In genomic region chr2:226793615-226794014, GRCh38 we compare ENCODE assay signal across 10 cellular contexts. TPM values are rescaled to one million over a fixed set of nuclear protein-coding genes. Genes with fewer than 3 reads are reported as not detected.
DNase-seq lines count a peak whose midpoint lies in the region; ATAC-seq and TF ChIP-seq lines count a peak whose summit lies in the region.
"Had no signal": no experiment of that assay in that cellular context is flagged by ENCODE, and none has a peak within 500 bp of the region (broad histone marks: within the 10 kb centered on the region; RNA-seq: fewer than 3 reads in every experiment).

No MANE protein-coding gene starts in this region.

- TF ChIP-seq CTCF in astrocyte of the spinal cord (IDR thresholded peaks at IDR 0.05; ENCODE audit: low read depth, low read length) = no peak
- TF ChIP-seq CTCF in left lung (IDR thresholded peaks at IDR 0.05) = no peak
- no peak for TF ChIP-seq CTCF in thyroid gland (IDR thresholded peaks at IDR 0.05)

- H3K4me2 ChIP-seq in Karpas-422 (ENCODE audit: low read depth, low read length, poor library complexity, severe bottlenecking) = peak overlapping the region; percentile 99

- no peaks in the 10 kb centered on the region for H3K9me3 ChIP-seq in Karpas-422 (ENCODE audit: low read length)
- no peaks in the 10 kb centered on the region for H3K9me3 ChIP-seq in left lung
- H3K9me3 ChIP-seq in thyroid gland = no peaks in the 10 kb centered on the region

- H3K4me1 ChIP-seq in Karpas-422 (ENCODE audit: low read length) (peaks cover 41% of the 10 kb centered on the region), left lung (peaks cover 13 to 42% of the 10 kb centered on the region in 2 donors), thyroid gland (peaks cover 30 to 33% of the 10 kb centered on the region in 2 donors)

- no peaks in the 10 kb centered on the region for H3K79me2 ChIP-seq in Karpas-422 (ENCODE audit: low read length)

- H3K27me3 ChIP-seq in Karpas-422 (ENCODE audit: low read length) (no peaks in the 10 kb centered on the region), left lung (peaks cover 0 to 22% of the 10 kb centered on the region in 2 donors), thyroid gland (no peaks in the 10 kb centered on the region)

- H3K9me2 ChIP-seq in Karpas-422 (replicated peaks; ENCODE audit: insufficient read depth, low read length) = no peaks in the 10 kb centered on the region

- no peak for DNase-seq in Karpas-422
- peak; percentile 35 for DNase-seq in astrocyte of the spinal cord (ENCODE audit: low read depth, low spot score)
- DNase-seq in left lung = no peak
- DNase-seq in thyroid gland = no peak
- no peak for DNase-seq in effector CD4-positive, alpha-beta T cell
- DNase-seq in GM19240 (ENCODE audit: insufficient read length, low spot score) = no peak
- DNase-seq: NCI-H1930; stimulated activated naive CD4-positive, alpha-beta T cell treated with Interleukin-2 at 50 U/mL for 16 hours; T-helper 17 cell had no signal

- no peak for ATAC-seq in left lung
- ATAC-seq in HG02938 (IDR thresholded peaks at IDR 0.05; ENCODE audit: unreplicated experiment) = no peak
- ATAC-seq: T-helper 17 cell had no signal

- H2AFZ ChIP-seq in Karpas-422 (ENCODE audit: low read length) = no peak overlapping the region

- in situ Hi-C loops in astrocyte of the spinal cord (cut with HindIII; ENCODE audit: low sequenced_read_pairs) = loop anchor here (25.0 kb wide), 1 partner anchor 1131 kb away; no protein-coding TSS in a partner anchor

- intact Hi-C loops in left lung (cut with DNase I) = loop anchor here in 1 of 2 donors (10.0 kb wide), 2 partner anchors 139 to 579 kb away; no protein-coding TSS in a partner anchor
- intact Hi-C loops in thyroid gland (cut with DNase I) = loop anchor here (10.0 kb wide), 1 partner anchor 149 kb away; no protein-coding TSS in a partner anchor

- no peaks in the 10 kb centered on the region for H3K36me3 ChIP-seq in Karpas-422 (ENCODE audit: insufficient read depth, low read length)
- H3K36me3 ChIP-seq in left lung = no peaks in the 10 kb centered on the region
- peaks cover 6 to 10% of the 10 kb centered on the region in 2 donors for H3K36me3 ChIP-seq in thyroid gland

- no peak overlapping the region for H3K27ac ChIP-seq in Karpas-422 (ENCODE audit: low read length)
- peak overlapping the region; percentile 46 to 91 for H3K27ac ChIP-seq in left lung
- H3K27ac ChIP-seq in thyroid gland = peak overlapping the region; percentile 84 to 98 (median 94)

- peaks cover 4% of the 10 kb centered on the region; the same call in 1 of the 2 replicates for H4K20me1 ChIP-seq in Karpas-422 (ENCODE audit: insufficient read depth, low read depth, low read length)

- H3K4me3 ChIP-seq in Karpas-422 (ENCODE audit: low read length) (0 out of 2 replicates have a peak overlapping the region, but pooled peaks have one; percentile 12), astrocyte of the spinal cord (ENCODE audit: low read depth, low read length) (peak overlapping the region; percentile 79), left lung (peak overlapping the region; percentile 57 to 68), thyroid gland (replicated peaks in 1 of 3) (peak overlapping the region; percentile 12 to 76 (median 16))

- TF ChIP-seq POLR2A in thyroid gland (IDR thresholded peaks at IDR 0.05) = no peak

- WGBS in thyroid gland, 2 donors = 18 to 26% methylated on average over 2 of the region's 2 CpGs

- peak overlapping the region; percentile 15; the same call in 1 of the 2 replicates for H3K9ac ChIP-seq in Karpas-422 (ENCODE audit: low read length)

RNA-seq across cellular contexts. Expression of gene IRS1, which starts 6.0 kb away (rescaled TPM):
- 3.5 and 3.9 TPM in 2 replicates for total RNA-seq in Karpas-422 (2014; rRNA removed; shearing (Covaris generic); ENCODE audit: low replicate concordance)
- 10 to 100 TPM; 13.3 to 15.9 TPM for total RNA-seq in left lung
- 100 to 1,000 TPM in 2 of 4 donors, 10 to 100 TPM in 2; 61.9 to 166 (median 98.7) TPM for total RNA-seq in thyroid gland

RNA-seq across cellular contexts. Expression of gene RHBDD1, which starts 42.2 kb away (rescaled TPM):
- total RNA-seq in Karpas-422 (2014; rRNA removed; shearing (Covaris generic); ENCODE audit: low replicate concordance) = 35.6 and 74.9 TPM in 2 replicates
- total RNA-seq in left lung (10 to 100 TPM; 33.3 to 40.1 TPM), thyroid gland (10 to 100 TPM; 17.2 to 36.5 (median 26.2) TPM)

Comparison
In these comparisons a context has a peak if more than half of its experiments do, and no peak if none do; other contexts are left out.
1. H3K4me3 ChIP-seq: peak in every context shown above with its lines; median percentile 79 in astrocyte of the spinal cord; 62 in left lung; 16 in thyroid gland; 12 in Karpas-422.